ENCODE assay signal across 1 cellular context in genomic region chr15:75842722-75843617, GRCh38.
TF ChIP-seq lines count a peak whose summit lies in the region.

Gene UBE2Q2 (plus strand): TSS chr15:75843447. CDS start chr15:75843667, 220 bp downstream.

TF ChIP-seq in GM23338, 12 proteins besides CTCF, POLR2A, EP300 and RAD21 (continued from another document):
- TF ChIP-seq ZNF462 (CRISPR knock-in tag; IDR thresholded peaks at IDR 0.05) (peak; percentile 86), EZH2 (IDR thresholded peaks at IDR 0.05; ENCODE audit: low read depth, unreplicated experiment) (no peak), NANOG (IDR thresholded peaks at IDR 0.05; ENCODE audit: borderline replicate concordance) (no peak), ZNF331 (CRISPR knock-in tag; IDR thresholded peaks at IDR 0.05; ENCODE audit: low read depth) (no peak), ZNF114 (CRISPR knock-in tag; IDR thresholded peaks at IDR 0.05) (no peak), JUNB (IDR thresholded peaks at IDR 0.05; ENCODE audit: unreplicated experiment) (no peak), POLR2AphosphoS5 (IDR thresholded peaks at IDR 0.05; ENCODE audit: low read depth) (peak; percentile 56)
- TF ChIP-seq, protein P1, sequence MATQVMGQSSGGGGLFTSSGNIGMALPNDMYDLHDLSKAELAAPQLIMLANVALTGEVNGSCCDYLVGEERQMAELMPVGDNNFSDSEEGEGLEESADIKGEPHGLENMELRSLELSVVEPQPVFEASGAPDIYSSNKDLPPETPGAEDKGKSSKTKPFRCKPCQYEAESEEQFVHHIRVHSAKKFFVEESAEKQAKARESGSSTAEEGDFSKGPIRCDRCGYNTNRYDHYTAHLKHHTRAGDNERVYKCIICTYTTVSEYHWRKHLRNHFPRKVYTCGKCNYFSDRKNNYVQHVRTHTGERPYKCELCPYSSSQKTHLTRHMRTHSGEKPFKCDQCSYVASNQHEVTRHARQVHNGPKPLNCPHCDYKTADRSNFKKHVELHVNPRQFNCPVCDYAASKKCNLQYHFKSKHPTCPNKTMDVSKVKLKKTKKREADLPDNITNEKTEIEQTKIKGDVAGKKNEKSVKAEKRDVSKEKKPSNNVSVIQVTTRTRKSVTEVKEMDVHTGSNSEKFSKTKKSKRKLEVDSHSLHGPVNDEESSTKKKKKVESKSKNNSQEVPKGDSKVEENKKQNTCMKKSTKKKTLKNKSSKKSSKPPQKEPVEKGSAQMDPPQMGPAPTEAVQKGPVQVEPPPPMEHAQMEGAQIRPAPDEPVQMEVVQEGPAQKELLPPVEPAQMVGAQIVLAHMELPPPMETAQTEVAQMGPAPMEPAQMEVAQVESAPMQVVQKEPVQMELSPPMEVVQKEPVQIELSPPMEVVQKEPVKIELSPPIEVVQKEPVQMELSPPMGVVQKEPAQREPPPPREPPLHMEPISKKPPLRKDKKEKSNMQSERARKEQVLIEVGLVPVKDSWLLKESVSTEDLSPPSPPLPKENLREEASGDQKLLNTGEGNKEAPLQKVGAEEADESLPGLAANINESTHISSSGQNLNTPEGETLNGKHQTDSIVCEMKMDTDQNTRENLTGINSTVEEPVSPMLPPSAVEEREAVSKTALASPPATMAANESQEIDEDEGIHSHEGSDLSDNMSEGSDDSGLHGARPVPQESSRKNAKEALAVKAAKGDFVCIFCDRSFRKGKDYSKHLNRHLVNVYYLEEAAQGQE (IDR thresholded peaks at IDR 0.05; ENCODE audit: unreplicated experiment): no peak
TF ChIP-seq in GM23338: peak in this region for 2.
